In genomic region chr5:111929892-111930291, GRCh38 we compare ENCODE assay signal across 16 cellular contexts.
A peak's percentile ranks its signal among the peaks of the same experiment; 100 is the strongest.
DNase-seq lines count a peak whose midpoint lies in the region; ATAC-seq and TF ChIP-seq lines count a peak whose summit lies in the region.
"Had no signal": no experiment of that assay in that cellular context is flagged by ENCODE, and none has a peak within 500 bp of the region (broad histone marks: within the 10 kb centered on the region; RNA-seq: fewer than 3 reads in every experiment).

No MANE protein-coding gene starts in this region.

- no peak overlapping the region for H3K4me3 ChIP-seq in AG04450 (ENCODE audit: low read depth, low read length)
- no peak overlapping the region for H3K4me3 ChIP-seq in IMR-90 (ENCODE audit: insufficient read depth, low read depth, low read length)
- H3K4me3 ChIP-seq in adrenal gland, result no peak overlapping the region
- H3K4me3 ChIP-seq in hepatocyte, result no peak overlapping the region
- H3K4me3 ChIP-seq in naive thymus-derived CD4-positive, alpha-beta T cell (ENCODE audit: low read length), result no peak overlapping the region
- H3K4me3 ChIP-seq: esophagus squamous epithelium, GM12878 had no signal

- no peak overlapping the region for H4K5ac ChIP-seq in IMR-90 (ENCODE audit: low read depth, low read length)

- H3K27ac ChIP-seq in AG04450 (ENCODE audit: low read depth, low read length) (peak overlapping the region; percentile 47), IMR-90 (ENCODE audit: insufficient read depth, low read length) (peak overlapping the region; percentile 61; the same call in 1 of the 2 replicates), adrenal gland (no peak overlapping the region), hepatocyte (peak overlapping the region; percentile 17)
- no peak overlapping the region for H3K27ac ChIP-seq in naive thymus-derived CD4-positive, alpha-beta T cell (ENCODE audit: low read depth, low read length)
- H3K27ac ChIP-seq: esophagus squamous epithelium had no signal

- H3K9ac ChIP-seq in IMR-90 (ENCODE audit: low read depth, low read length), result no peak overlapping the region

- H3K23ac ChIP-seq in IMR-90 (ENCODE audit: low read depth, low read length), result no peak overlapping the region

- peaks cover 7% of the 10 kb centered on the region for H3K9me1 ChIP-seq in IMR-90 (ENCODE audit: insufficient read depth, low read length)

- no peak overlapping the region; the same call in 1 of the 2 replicates for H3K18ac ChIP-seq in IMR-90 (ENCODE audit: low read depth, low read length)

- H3K36me3 Mint-ChIP-seq in naive thymus-derived CD4-positive, alpha-beta T cell, result no peaks in the 10 kb centered on the region
- H3K36me3 Mint-ChIP-seq: IgD-negative memory B cell had no signal

- H3K27me3 Mint-ChIP-seq in naive thymus-derived CD4-positive, alpha-beta T cell, result peaks cover 0 to 9% (median 4%) of the 10 kb centered on the region in 5 donors

- TF ChIP-seq CTCF in AG04450 (IDR thresholded peaks at IDR 0.05; ENCODE audit: low read depth, low read length), result no peak
- TF ChIP-seq CTCF in IMR-90 (conservative IDR thresholded peaks at IDR 0.05; ENCODE audit: low read depth, low read length), result no peak
- no peak for TF ChIP-seq CTCF in adrenal gland (IDR thresholded peaks at IDR 0.05)
- no peak for TF ChIP-seq CTCF in hepatocyte (IDR thresholded peaks at IDR 0.05; ENCODE audit: poor library complexity)

- no peak overlapping the region for H4K8ac ChIP-seq in IMR-90 (ENCODE audit: low read depth in 2 of 2, low read length in 2 of 2)

- H2BK120ac ChIP-seq in IMR-90 (ENCODE audit: low read depth, low read length), result peak overlapping the region; percentile 28

- POLR2A ChIA-PET in AG04450 (lab: Yijun Ruan, JAX), result interaction anchor here (2.2 kb wide), 1 partner anchor 68 kb away, joined by 7 read pairs; no protein-coding TSS in a partner anchor
- POLR2A ChIA-PET in IMR-90 (lab: Charles Lee; ENCODE audit: unreplicated experiment), result no interaction called here
- POLR2A ChIA-PET in naive thymus-derived CD4-positive, alpha-beta T cell (lab: Charles Lee), result no interaction called here

- no peaks in the 10 kb centered on the region for H3K27me3 ChIP-seq in AG04450 (ENCODE audit: control insufficient read depth, insufficient read depth, low read length)
- H3K27me3 ChIP-seq in IMR-90 (ENCODE audit: control insufficient read depth, insufficient read depth, low read length), result no peaks in the 10 kb centered on the region
- H3K27me3 ChIP-seq in adrenal gland, result no peaks in the 10 kb centered on the region
- no peaks in the 10 kb centered on the region for H3K27me3 ChIP-seq in hepatocyte
- no peaks in the 10 kb centered on the region for H3K27me3 ChIP-seq in naive thymus-derived CD4-positive, alpha-beta T cell (ENCODE audit: control insufficient read depth in 2 of 2, insufficient read depth in 2 of 2, low read length in 2 of 2)
- H3K27me3 ChIP-seq: esophagus squamous epithelium had no signal

- in situ Hi-C loops in IMR-90 (cut with MboI; ENCODE audit: low sequenced_read_pairs), result no loop called here

- TF ChIP-seq RAD21 in IMR-90 (IDR thresholded peaks at IDR 0.05; ENCODE audit: low read length), result no peak

- H3K4ac ChIP-seq in IMR-90 (ENCODE audit: low read depth, low read length), result peak overlapping the region; percentile 37; the same call in 1 of the 2 replicates

- DNase-seq in AG04450 (ENCODE audit: low read depth, low spot score), result peak; percentile 39
- DNase-seq in IMR-90, result peak; percentile 92
- peak in 5 of 7 donors; percentile 16 to 68 (median 31) for DNase-seq in adrenal gland
- DNase-seq in hepatocyte (ENCODE audit: low spot score), result peak; percentile 18
- DNase-seq in naive thymus-derived CD4-positive, alpha-beta T cell, result no peak
- DNase-seq in left colon, result no peak
- no peak for DNase-seq in DMS79 treated with DMSO at 0.1 percent for 48 hours (lab: John Stamatoyannopoulos, UW)
- DNase-seq: activated CD8-positive, alpha-beta memory T cell treated with anti-CD3 and anti-CD28 coated beads for 24 hours; activated naive CD8-positive, alpha-beta T cell treated with anti-CD3 and anti-CD28 coated beads, Interleukin-2, amount 50 U/mL, for 24 hours; C1 segment of cervical spinal cord; esophagus squamous epithelium; NCI-H446; SW 1271 had no signal

- H3K56ac ChIP-seq in IMR-90 (ENCODE audit: extremely low read depth, insufficient read depth, low read length), result no peak overlapping the region

- TF ChIP-seq POLR2A in IMR-90 (IDR thresholded peaks at IDR 0.05; ENCODE audit: low read depth, low read length), result no peak
- no peak for TF ChIP-seq POLR2A in adrenal gland (IDR thresholded peaks at IDR 0.05)

- no peak overlapping the region for H3K27ac Mint-ChIP-seq in naive thymus-derived CD4-positive, alpha-beta T cell
- H3K27ac Mint-ChIP-seq: activated naive CD8-positive, alpha-beta T cell treated with anti-CD3 and anti-CD28 coated beads, Interleukin-2, amount 50 U/mL, for 24 hours; IgD-negative memory B cell had no signal

- no peak overlapping the region for H2AK5ac ChIP-seq in IMR-90 (ENCODE audit: low read depth, low read length)

- intact Hi-C loops in IMR-90 (cut with micrococcal nuclease) (no loop called here), adrenal gland (cut with DNase I) (no loop called here), left colon (cut with DNase I, micrococcal nuclease) (no loop called here)
- intact Hi-C loops in naive thymus-derived CD4-positive, alpha-beta T cell (cut with micrococcal nuclease), result no loop called here

- H4K20me1 ChIP-seq in IMR-90 (ENCODE audit: insufficient read depth, low read length) (no peaks in the 10 kb centered on the region), hepatocyte (ENCODE audit: insufficient read depth, poor library complexity, severe bottlenecking) (no peaks in the 10 kb centered on the region)

- H3K4me1 Mint-ChIP-seq in naive thymus-derived CD4-positive, alpha-beta T cell, result no peaks in the 10 kb centered on the region
- H3K4me1 Mint-ChIP-seq: activated naive CD8-positive, alpha-beta T cell treated with anti-CD3 and anti-CD28 coated beads, Interleukin-2, amount 50 U/mL, for 24 hours; IgD-negative memory B cell had no signal

- H3K36me3 ChIP-seq in IMR-90 (ENCODE audit: control insufficient read depth, insufficient read depth, low read length) (no peaks in the 10 kb centered on the region), adrenal gland (replicated peaks in 1 of 2) (no peaks in the 10 kb centered on the region), hepatocyte (replicated peaks; ENCODE audit: insufficient read depth, low read depth) (no peaks in the 10 kb centered on the region)
- no peaks in the 10 kb centered on the region for H3K36me3 ChIP-seq in naive thymus-derived CD4-positive, alpha-beta T cell (ENCODE audit: control insufficient read depth in 2 of 3, insufficient read depth in 3 of 3, low read length in 3 of 3)
- H3K36me3 ChIP-seq: esophagus squamous epithelium had no signal

- H2BK20ac ChIP-seq in IMR-90 (ENCODE audit: low read depth, low read length), result 0 out of 2 replicates have a peak overlapping the region, but pooled peaks have one; percentile 66

- no peaks in the 10 kb centered on the region for H3K79me2 ChIP-seq in hepatocyte

- H3K4me1 ChIP-seq in IMR-90 (ENCODE audit: control insufficient read depth, insufficient read depth, low read length) (peaks cover 9% of the 10 kb centered on the region), adrenal gland (replicated peaks in 1 of 2) (peaks cover 0 to 15% of the 10 kb centered on the region in 2 donors), hepatocyte (ENCODE audit: insufficient read depth) (peaks cover 8% of the 10 kb centered on the region)
- H3K4me1 ChIP-seq in naive thymus-derived CD4-positive, alpha-beta T cell (ENCODE audit: control insufficient read depth in 2 of 2, insufficient read depth in 2 of 2, low read length in 2 of 2), result no peaks in the 10 kb centered on the region

- H3K9me2 ChIP-seq in hepatocyte (replicated peaks; ENCODE audit: insufficient read depth), result no peaks in the 10 kb centered on the region

- H2AFZ ChIP-seq in IMR-90 (replicated peaks; ENCODE audit: low read length, poor library complexity) (peak overlapping the region; percentile 68), hepatocyte (no peak overlapping the region)

- H2AK9ac ChIP-seq in IMR-90 (replicated peaks; ENCODE audit: low read depth, low read length, poor library complexity), result no peak overlapping the region

- no CpG with 5 or more reads among the region's 1 CpG for WGBS in IMR-90 (ENCODE audit: extremely low coverage in 2 of 2, insufficient read length in 1 of 2), 2 experiments
- WGBS in adrenal gland, 4 donors, result 23 to 39% (median 36%) methylated on average over 1 of the region's 1 CpG
- WGBS in hepatocyte (ENCODE audit: low lambda C conversion rate, missing lambda C conversion rate), result 81% methylated on average over 1 of the region's 1 CpG

- peak overlapping the region; percentile 66; the same call in 2 of the 3 replicates for H2BK15ac ChIP-seq in IMR-90 (ENCODE audit: low read depth, low read length)

- ATAC-seq in IMR-90 (ENCODE audit: low read depth) (peak; percentile 80), GM21526 (IDR thresholded peaks at IDR 0.05; ENCODE audit: low FRiP score, unreplicated experiment) (no peak), left colon (no peak)
- ATAC-seq in naive thymus-derived CD4-positive, alpha-beta T cell, result no peak
- ATAC-seq: activated naive CD8-positive, alpha-beta T cell treated with anti-CD3 and anti-CD28 coated beads, Interleukin-2, amount 50 U/mL, for 24 hours; GM12878 had no signal

- 0 out of 4 replicates have a peak, but pooled peaks cover 0 to 3% of the 10 kb centered on the region in 2 experiments for H3K79me1 ChIP-seq in IMR-90 (ENCODE audit: low read depth in 1 of 2, low read length in 2 of 2)

- peak overlapping the region; percentile 78 for H2BK5ac ChIP-seq in IMR-90 (ENCODE audit: low read depth, low read length, poor library complexity, severe bottlenecking)

- H3K9me3 Mint-ChIP-seq in naive thymus-derived CD4-positive, alpha-beta T cell, result peaks cover 0 to 3% (median 0%) of the 10 kb centered on the region in 11 donors
- H3K9me3 Mint-ChIP-seq: activated naive CD8-positive, alpha-beta T cell treated with anti-CD3 and anti-CD28 coated beads, Interleukin-2, amount 50 U/mL, for 24 hours; IgD-negative memory B cell had no signal

- CTCF ChIA-PET in AG04450 (lab: Charles Lee), result interaction anchor here (0.9 kb wide), 1 partner anchor 216 kb away, joined by 4 read pairs; no protein-coding TSS in a partner anchor
- CTCF ChIA-PET in IMR-90 (lab: Yijun Ruan, JAX), result no interaction called here
- CTCF ChIA-PET in naive thymus-derived CD4-positive, alpha-beta T cell (lab: Charles Lee), result no interaction called here

- peak overlapping the region; percentile 46; the same call in 1 of the 2 replicates for H3K14ac ChIP-seq in IMR-90 (replicated peaks; ENCODE audit: low read depth, low read length)

- no peak overlapping the region for H3K4me2 ChIP-seq in IMR-90 (ENCODE audit: low read depth, low read length)
- no peak overlapping the region for H3K4me2 ChIP-seq in hepatocyte

- no peaks in the 10 kb centered on the region for H3K9me3 ChIP-seq in AG04450 (ENCODE audit: control insufficient read depth, insufficient read depth, low read length)
- no peaks in the 10 kb centered on the region for H3K9me3 ChIP-seq in IMR-90 (ENCODE audit: control insufficient read depth, insufficient read depth, low read length)
- H3K9me3 ChIP-seq in adrenal gland (replicated peaks in 1 of 3), result no peaks in the 10 kb centered on the region
- H3K9me3 ChIP-seq in hepatocyte (ENCODE audit: low read depth), result no peaks in the 10 kb centered on the region
- no peaks in the 10 kb centered on the region for H3K9me3 ChIP-seq in naive thymus-derived CD4-positive, alpha-beta T cell (ENCODE audit: control insufficient read depth in 2 of 3, low read length in 3 of 3)
- H3K9me3 ChIP-seq: esophagus squamous epithelium had no signal

- H4K91ac ChIP-seq in IMR-90 (ENCODE audit: insufficient read depth, low read depth, low read length), result peak overlapping the region; percentile 41; the same call in 1 of the 2 replicates

- no peak overlapping the region for H3K4me3 Mint-ChIP-seq in naive thymus-derived CD4-positive, alpha-beta T cell
- H3K4me3 Mint-ChIP-seq: activated naive CD8-positive, alpha-beta T cell treated with anti-CD3 and anti-CD28 coated beads, Interleukin-2, amount 50 U/mL, for 24 hours; IgD-negative memory B cell had no signal

- dilution Hi-C loops in IMR-90 (cut with HindIII; ENCODE audit: low sequenced_read_pairs, unreplicated experiment), result no loop called here

- BruUV-seq in IMR-90 (replicated peaks; lab: Mats Ljungman, UMichigan), result no TSS peak

Comparison
In these comparisons a context has a peak if more than half of its experiments do, and no peak if none do; other contexts are left out.
1. DNase-seq: peak in AG04450 (single experiment), IMR-90 (single experiment), adrenal gland (5 of 7) and hepatocyte (single experiment); none in naive thymus-derived CD4-positive, alpha-beta T cell (0 of 9), left colon (0 of 2) and DMS79 treated with DMSO at 0.1 percent for 48 hours (single experiment).
2. H3K27ac ChIP-seq: peak in AG04450 (single experiment), IMR-90 (single experiment) and hepatocyte (single experiment); none in adrenal gland (0 of 5) and naive thymus-derived CD4-positive, alpha-beta T cell (single experiment).